In genomic region chr19:55152017-55152416, GRCh38 we compare ENCODE assay signal across 11 cellular contexts. TPM values are rescaled to one million over a fixed set of nuclear protein-coding genes. Genes with fewer than 3 reads are reported as not detected.
A peak's percentile ranks its signal among the peaks of the same experiment; 100 is the strongest.
DNase-seq lines count a peak whose midpoint lies in the region; ATAC-seq and TF ChIP-seq lines count a peak whose summit lies in the region.
"Had no signal": no experiment of that assay in that cellular context is flagged by ENCODE, and none has a peak within 500 bp of the region (broad histone marks: within the 10 kb centered on the region; RNA-seq: fewer than 3 reads in every experiment).

No MANE protein-coding gene starts in this region.

- no peak overlapping the region for H4K91ac ChIP-seq in mesenchymal stem cell (ENCODE audit: low read length)

- no peak overlapping the region for H3K27ac ChIP-seq in SK-N-SH (ENCODE audit: low read depth in 2 of 2, low read length in 1 of 2)
- H3K27ac ChIP-seq in mesenchymal stem cell (ENCODE audit: low read length, poor library complexity, severe bottlenecking): no peak overlapping the region
- H3K27ac ChIP-seq: sigmoid colon had no signal

- H3K79me2 ChIP-seq in SK-N-SH (ENCODE audit: insufficient read depth): no peaks in the 10 kb centered on the region

- peak overlapping the region; percentile 52 for H4K8ac ChIP-seq in mesenchymal stem cell (ENCODE audit: low read length)

- POLR2A ChIA-PET in SK-N-SH (lab: Yijun Ruan, JAX): no interaction called here

- H2BK12ac ChIP-seq in mesenchymal stem cell (ENCODE audit: low read length in 2 of 2): no peak overlapping the region

- no peaks in the 10 kb centered on the region for H3K79me1 ChIP-seq in mesenchymal stem cell (replicated peaks; ENCODE audit: low read length, poor library complexity, severe bottlenecking)

- no peak for TF ChIP-seq EP300 in SK-N-SH (IDR thresholded peaks at IDR 0.05; ENCODE audit: borderline replicate concordance in 1 of 2, low read depth in 1 of 2, low read length in 1 of 2)

- H2BK15ac ChIP-seq in mesenchymal stem cell (ENCODE audit: low read depth, poor library complexity, severe bottlenecking): no peak overlapping the region

- H3K14ac ChIP-seq in mesenchymal stem cell (ENCODE audit: low read length in 2 of 2): no peak overlapping the region

- H3K4me3 ChIP-seq in SK-N-SH (ENCODE audit: low read depth in 2 of 2, low read length in 1 of 2) (no peak overlapping the region), mesenchymal stem cell (ENCODE audit: insufficient read depth in 1 of 2, low read depth in 1 of 2, low read length in 2 of 2) (no peak overlapping the region), MG63 (no peak overlapping the region)
- H3K4me3 ChIP-seq: sigmoid colon had no signal

- peaks cover 22% of the 10 kb centered on the region for H3K27me3 ChIP-seq in SK-N-SH (ENCODE audit: insufficient read depth)
- H3K27me3 ChIP-seq in mesenchymal stem cell (ENCODE audit: control insufficient read depth in 1 of 2, insufficient read depth in 1 of 2, low read length in 2 of 2): peaks cover 43 to 52% of the 10 kb centered on the region in 2 experiments
- no peaks in the 10 kb centered on the region for H3K27me3 ChIP-seq in MG63

- no peak overlapping the region for H2AK5ac ChIP-seq in mesenchymal stem cell (ENCODE audit: low read length, severe bottlenecking)

- no peaks in the 10 kb centered on the region for H3K9me2 ChIP-seq in SK-N-SH

- H3K4me1 ChIP-seq in SK-N-SH (ENCODE audit: control insufficient read depth in 1 of 2, insufficient read depth in 2 of 2, low read depth in 1 of 2, low read length in 1 of 2): peaks cover 0 to 10% of the 10 kb centered on the region in 2 experiments; a peak in 1 of 4 replicates
- H3K4me1 ChIP-seq in mesenchymal stem cell (ENCODE audit: control insufficient read depth, insufficient read depth, low read depth, low read length): peaks cover 16% of the 10 kb centered on the region

- no peak overlapping the region for H3K4ac ChIP-seq in mesenchymal stem cell (ENCODE audit: low read depth in 1 of 2, low read length in 2 of 2)

- H4K20me1 ChIP-seq in SK-N-SH (ENCODE audit: insufficient read depth): no peaks in the 10 kb centered on the region

- H3K9me3 ChIP-seq in SK-N-SH (no peaks in the 10 kb centered on the region), mesenchymal stem cell (ENCODE audit: control insufficient read depth, low read length) (peaks cover 10% of the 10 kb centered on the region), MG63 (peaks cover 5% of the 10 kb centered on the region)
- H3K9me3 ChIP-seq: sigmoid colon had no signal

- H2BK5ac ChIP-seq in mesenchymal stem cell (ENCODE audit: low read depth, low read length, poor library complexity, severe bottlenecking): no peak overlapping the region

- no peak overlapping the region for H2BK120ac ChIP-seq in mesenchymal stem cell (ENCODE audit: low read depth, low read length)

- no peak for TF ChIP-seq CTCF in SK-N-SH (IDR thresholded peaks at IDR 0.05)

- no peak overlapping the region for H3K18ac ChIP-seq in mesenchymal stem cell (ENCODE audit: low read depth in 1 of 2, low read length in 2 of 2)

- H2AFZ ChIP-seq in SK-N-SH (ENCODE audit: low read depth) (0 out of 2 replicates have a peak overlapping the region, but pooled peaks have one; percentile 2), mesenchymal stem cell (ENCODE audit: low read depth, low read length) (no peak overlapping the region)

- no peaks in the 10 kb centered on the region for H3F3A ChIP-seq in SK-N-SH (replicated peaks; ENCODE audit: insufficient read depth)

- no peaks in the 10 kb centered on the region for H3K36me3 ChIP-seq in SK-N-SH (replicated peaks in 1 of 2; ENCODE audit: control insufficient read depth in 1 of 2, insufficient read depth in 2 of 2, low read length in 1 of 2)
- H3K36me3 ChIP-seq in mesenchymal stem cell (ENCODE audit: control insufficient read depth in 1 of 2, insufficient read depth in 2 of 2, low read depth in 1 of 2, low read length in 2 of 2): no peaks in the 10 kb centered on the region
- H3K36me3 ChIP-seq in MG63: no peaks in the 10 kb centered on the region
- H3K36me3 ChIP-seq: sigmoid colon had no signal

- DNase-seq in SK-N-SH: no peak
- DNase-seq in ELR (ENCODE audit: low read depth): peak; percentile 15
- peak; percentile 83 for DNase-seq in RKO (ENCODE audit: low spot score)
- no peak for DNase-seq in mesenchymal stem cell
- DNase-seq in Ammon's horn (ENCODE audit: low spot score): no peak
- no peak for DNase-seq in MG63
- DNase-seq: amniotic stem cell, sigmoid colon had no signal

- ATAC-seq in SK-N-SH treated with all-trans-retinoic acid at 6 μM for 48 hours: no peak
- no peak for ATAC-seq in GM19035 (IDR thresholded peaks at IDR 0.05; ENCODE audit: unreplicated experiment)
- ATAC-seq: WTC11 had no signal

- no peak for TF ChIP-seq RAD21 in SK-N-SH (IDR thresholded peaks at IDR 0.05; ENCODE audit: low read length)

- no peak overlapping the region for H3K23ac ChIP-seq in mesenchymal stem cell (ENCODE audit: low read length in 2 of 2)

- H3K9ac ChIP-seq in SK-N-SH: no peak overlapping the region
- H3K9ac ChIP-seq in mesenchymal stem cell (ENCODE audit: low read length): no peak overlapping the region

- CTCF ChIA-PET in SK-N-SH (lab: Yijun Ruan, JAX): interaction anchor here (1.1 to 1.9 kb wide), 4 partner anchors 11 to 232 kb away, joined by 3 to 9 read pairs (median 3); partner anchors contain the start of gene TMEM238

- no peak overlapping the region for H3K4me2 ChIP-seq in SK-N-SH
- H3K4me2 ChIP-seq in mesenchymal stem cell (ENCODE audit: low read length, poor library complexity, severe bottlenecking): no peak overlapping the region

TF ChIP-seq in SK-N-SH, 30 proteins besides CTCF, POLR2A, EP300 and RAD21 (continues in another document):
- TF ChIP-seq SIN3A (IDR thresholded peaks at IDR 0.05; ENCODE audit: borderline replicate concordance, low read depth, low read length): no peak
- no peak for TF ChIP-seq FOXM1 (IDR thresholded peaks at IDR 0.05; ENCODE audit: low read depth)
- TF ChIP-seq YY1 (IDR thresholded peaks at IDR 0.05; ENCODE audit: low read depth): no peak
- no peak for TF ChIP-seq TCF12 (IDR thresholded peaks at IDR 0.05)
- TF ChIP-seq RXRA (IDR thresholded peaks at IDR 0.05; ENCODE audit: borderline replicate concordance, low read depth): no peak

TF ChIP-seq in SK-N-SH treated with all-trans-retinoic acid at 6 μM for 48 hours, 23 proteins besides CTCF, POLR2A, EP300 and RAD21 (continues in another document):
- TF ChIP-seq POU6F1 (CRISPR knock-in tag; IDR thresholded peaks at IDR 0.05; ENCODE audit: borderline replicate concordance, low read depth) (no peak), ZNF8 (CRISPR knock-in tag; IDR thresholded peaks at IDR 0.05) (no peak), TOX (CRISPR knock-in tag; IDR thresholded peaks at IDR 0.05; ENCODE audit: borderline replicate concordance) (no peak)

RNA-seq across cellular contexts. Expression of gene TNNT1, which starts 3.0 kb away (rescaled TPM):
- polyA plus RNA-seq in SK-N-SH (2012; rRNA removed): 27.1 and 39.5 TPM in 2 replicates
- polyA plus RNA-seq in SK-N-SH (2012; cell fraction: cytosol; rRNA removed): 30.8 and 37.4 TPM in 2 replicates
- 9.5 and 13.7 TPM in 2 replicates for polyA plus RNA-seq in SK-N-SH (2012; cell fraction: nucleus; rRNA removed)
- polyA plus RNA-seq in mesenchymal stem cell (2013, experiment 1 of 2): 1.2 TPM
- 0.99 TPM for polyA plus RNA-seq in mesenchymal stem cell (2013, experiment 2 of 2)
- 1.7 TPM in 1 of 2 replicates, not detected in the other for total RNA-seq in MG63 (2014; rRNA removed; shearing (Covaris generic); ENCODE audit: low replicate concordance)

RNA-seq across cellular contexts. Expression of gene TNNI3, which starts 5.5 kb away (rescaled TPM):
- polyA plus RNA-seq in SK-N-SH (2012; rRNA removed): 9.1 and 11.4 TPM in 2 replicates
- polyA plus RNA-seq in SK-N-SH (2012; cell fraction: cytosol; rRNA removed): 8.5 and 9.3 TPM in 2 replicates
- polyA plus RNA-seq in SK-N-SH (2012; cell fraction: nucleus; rRNA removed): 6.4 and 7.0 TPM in 2 replicates
- polyA plus RNA-seq in mesenchymal stem cell (2013, experiment 1 of 2): 0.18 TPM
- 0.18 TPM for polyA plus RNA-seq in mesenchymal stem cell (2013, experiment 2 of 2)
- not detected in 2 replicates for total RNA-seq in MG63 (2014; rRNA removed; shearing (Covaris generic); ENCODE audit: low replicate concordance)
- total RNA-seq: sigmoid colon had no signal

RNA-seq across cellular contexts. Expression of gene DNAAF3, which starts 14.4 kb away (rescaled TPM):
- 2.4 and 2.5 TPM in 2 replicates for polyA plus RNA-seq in SK-N-SH (2012; rRNA removed)
- 0.53 and 0.93 TPM in 2 replicates for polyA plus RNA-seq in SK-N-SH (2012; cell fraction: cytosol; rRNA removed)
- polyA plus RNA-seq in SK-N-SH (2012; cell fraction: nucleus; rRNA removed): 10.9 and 16.6 TPM in 2 replicates
- polyA plus RNA-seq in mesenchymal stem cell (2013, experiment 1 of 2): 0.37 TPM
- 0.45 TPM for polyA plus RNA-seq in mesenchymal stem cell (2013, experiment 2 of 2)
- 2.7 TPM in 1 of 2 replicates, not detected in the other for total RNA-seq in MG63 (2014; rRNA removed; shearing (Covaris generic); ENCODE audit: low replicate concordance)
- total RNA-seq: sigmoid colon had no signal

RNA-seq across cellular contexts. Expression of gene SYT5, which starts 28.1 kb away (rescaled TPM):
- polyA plus RNA-seq in SK-N-SH (2012; rRNA removed): 0.21 and 0.39 TPM in 2 replicates
- polyA plus RNA-seq in SK-N-SH (2012; cell fraction: cytosol; rRNA removed): 0.36 and 1.2 TPM in 2 replicates
- polyA plus RNA-seq in SK-N-SH (2012; cell fraction: nucleus; rRNA removed): 1.1 and 2.2 TPM in 2 replicates
- 0.28 TPM for polyA plus RNA-seq in mesenchymal stem cell (2013, experiment 1 of 2)
- 0.38 TPM for polyA plus RNA-seq in mesenchymal stem cell (2013, experiment 2 of 2)
- total RNA-seq in MG63 (2014; rRNA removed; shearing (Covaris generic); ENCODE audit: low replicate concordance): not detected in 2 replicates

RNA-seq across cellular contexts. Expression of gene PPP1R12C, which starts 34.6 kb away (rescaled TPM):
- polyA plus RNA-seq in SK-N-SH (2012; rRNA removed): 83.9 and 87.3 TPM in 2 replicates
- polyA plus RNA-seq in SK-N-SH (2012; cell fraction: cytosol; rRNA removed): 20.3 and 29.1 TPM in 2 replicates
- polyA plus RNA-seq in SK-N-SH (2012; cell fraction: nucleus; rRNA removed): 571 and 748 TPM in 2 replicates
- polyA plus RNA-seq in mesenchymal stem cell (2013, experiment 1 of 2): 83.1 TPM
- polyA plus RNA-seq in mesenchymal stem cell (2013, experiment 2 of 2): 80.0 TPM
- total RNA-seq in MG63 (2014; rRNA removed; shearing (Covaris generic); ENCODE audit: low replicate concordance): 76.0 and 81.1 TPM in 2 replicates

Comparison
In these comparisons a context has a peak if more than half of its experiments do, and no peak if none do; other contexts are left out.
1. DNase-seq: peak in ELR (single experiment) and RKO (single experiment); none in SK-N-SH (single experiment), mesenchymal stem cell (single experiment), Ammon's horn (single experiment) and MG63 (single experiment).